In genomic region chr2:195105581-195105980, GRCh38 we compare ENCODE assay signal across 17 cellular contexts.
A peak's percentile ranks its signal among the peaks of the same experiment; 100 is the strongest.
DNase-seq lines count a peak whose midpoint lies in the region; ATAC-seq, FAIRE-seq and TF ChIP-seq lines count a peak whose summit lies in the region.
"Had no signal": no experiment of that assay in that cellular context is flagged by ENCODE, and none has a peak within 500 bp of the region (broad histone marks: within the 10 kb centered on the region; RNA-seq: fewer than 3 reads in every experiment).

No MANE protein-coding gene starts in this region.

- H3K9me3 Mint-ChIP-seq in activated T-helper 2 cell treated with anti-CD3 and anti-CD28 coated beads, Interferon-gamma antibody, Interleukin-2, Interleukin-4, amounts not matched to agents 10 μg/mL and 5 μg/mL and 100 μg/mL, durations not matched to agents 14 hours and 24 hours and 36 hours, result no peaks in the 10 kb centered on the region
- H3K9me3 Mint-ChIP-seq in CD4-positive, alpha-beta T cell, result no peaks in the 10 kb centered on the region
- H3K9me3 Mint-ChIP-seq: CD8-positive, alpha-beta memory T cell had no signal

- H3K4me1 ChIP-seq in RWPE2 (ENCODE audit: insufficient read depth, poor library complexity, severe bottlenecking), result no peaks in the 10 kb centered on the region
- peaks cover 4% of the 10 kb centered on the region for H3K4me1 ChIP-seq in keratinocyte (ENCODE audit: control insufficient read depth, extremely low read depth, insufficient read depth, low read length)

- no peak overlapping the region for H2AFZ ChIP-seq in keratinocyte (ENCODE audit: control insufficient read depth, low read length)

- no peaks in the 10 kb centered on the region for H3K27me3 Mint-ChIP-seq in activated T-helper 2 cell treated with anti-CD3 and anti-CD28 coated beads, Interferon-gamma antibody, Interleukin-2, Interleukin-4, amounts not matched to agents 10 μg/mL and 5 μg/mL and 100 μg/mL, durations not matched to agents 14 hours and 24 hours and 36 hours (ENCODE audit: low read depth)
- H3K27me3 Mint-ChIP-seq in CD4-positive, alpha-beta T cell, result no peaks in the 10 kb centered on the region
- H3K27me3 Mint-ChIP-seq: B cell had no signal

- peak; percentile 64 for ATAC-seq in RWPE2 (ENCODE audit: low read depth)
- no peak for ATAC-seq in CD4-positive, alpha-beta T cell (ENCODE audit: poor library complexity)
- ATAC-seq: GM12878 had no signal

- no peak overlapping the region for H3K4me3 ChIP-seq in RWPE2 (ENCODE audit: severe bottlenecking)
- no peak overlapping the region for H3K4me3 ChIP-seq in bronchial epithelial cell (ENCODE audit: low read depth, low read length)
- H3K4me3 ChIP-seq in keratinocyte (ENCODE audit: control insufficient read depth in 2 of 3, extremely low read depth in 1 of 3, insufficient read depth in 2 of 3, low read depth in 1 of 3, low read length in 3 of 3), result no peak overlapping the region
- H3K4me3 ChIP-seq: BLaER1 treated with 17β-estradiol and CSF1 and Interleukin-3, amounts not matched to agents 10 nM and 100 nM; GM12878 had no signal

- no peak overlapping the region for H3K4me2 ChIP-seq in keratinocyte (ENCODE audit: control insufficient read depth, extremely low read depth, insufficient read depth, low read depth, low read length)
- H3K4me2 ChIP-seq: BLaER1 treated with 17β-estradiol and CSF1 and Interleukin-3, amounts not matched to agents 10 nM and 100 nM had no signal

- FAIRE-seq in bronchial epithelial cell (lab: Jason Lieb, UNC) (no peak), keratinocyte (lab: Jason Lieb, UNC) (no peak)
- FAIRE-seq: GM12878, H1 had no signal

- H3K9me3 ChIP-seq in RWPE2 (ENCODE audit: severe bottlenecking), result peaks cover 2% of the 10 kb centered on the region
- no peaks in the 10 kb centered on the region for H3K9me3 ChIP-seq in keratinocyte (ENCODE audit: control insufficient read depth, low read depth, low read length)
- H3K9me3 ChIP-seq in CD4-positive, alpha-beta T cell (ENCODE audit: control insufficient read depth, low read length), result no peaks in the 10 kb centered on the region

- H3K4me3 Mint-ChIP-seq in activated T-helper 2 cell treated with anti-CD3 and anti-CD28 coated beads, Interferon-gamma antibody, Interleukin-2, Interleukin-4, amounts not matched to agents 10 μg/mL and 5 μg/mL and 100 μg/mL, durations not matched to agents 14 hours and 24 hours and 36 hours (ENCODE audit: low read depth), result no peak overlapping the region
- no peak overlapping the region for H3K4me3 Mint-ChIP-seq in CD4-positive, alpha-beta T cell
- H3K4me3 Mint-ChIP-seq: B cell; CD8-positive, alpha-beta memory T cell; H9 had no signal

- H3K36me3 Mint-ChIP-seq in activated T-helper 2 cell treated with anti-CD3 and anti-CD28 coated beads, Interferon-gamma antibody, Interleukin-2, Interleukin-4, amounts not matched to agents 10 μg/mL and 5 μg/mL and 100 μg/mL, durations not matched to agents 14 hours and 24 hours and 36 hours (ENCODE audit: low read depth), result no peaks in the 10 kb centered on the region
- no peaks in the 10 kb centered on the region for H3K36me3 Mint-ChIP-seq in CD4-positive, alpha-beta T cell (ENCODE audit: low read depth)
- H3K36me3 Mint-ChIP-seq: CD8-positive, alpha-beta memory T cell had no signal

- H3K9ac ChIP-seq in keratinocyte (ENCODE audit: control insufficient read depth, extremely low read depth, insufficient read depth, low read length), result no peak overlapping the region
- H3K9ac ChIP-seq: BLaER1 treated with 17β-estradiol and CSF1 and Interleukin-3, amounts not matched to agents 10 nM and 100 nM had no signal

- no peaks in the 10 kb centered on the region for H4K20me1 ChIP-seq in keratinocyte (ENCODE audit: control insufficient read depth, extremely low read depth, insufficient read depth, low read length)
- H4K20me1 ChIP-seq: BLaER1 treated with 17β-estradiol and CSF1 and Interleukin-3, amounts not matched to agents 10 nM and 100 nM had no signal

- H3K36me3 ChIP-seq in RWPE2 (ENCODE audit: low read depth), result no peaks in the 10 kb centered on the region
- no peaks in the 10 kb centered on the region for H3K36me3 ChIP-seq in bronchial epithelial cell (ENCODE audit: control insufficient read depth, insufficient read depth, low read length)
- H3K36me3 ChIP-seq in keratinocyte (ENCODE audit: control insufficient read depth in 2 of 2, extremely low read depth in 1 of 2, insufficient read depth in 2 of 2, low read length in 2 of 2), result no peaks in the 10 kb centered on the region
- H3K36me3 ChIP-seq: BLaER1 treated with 17β-estradiol and CSF1 and Interleukin-3, amounts not matched to agents 10 nM and 100 nM had no signal

- dilution Hi-C loops in keratinocyte (cut with MboI; ENCODE audit: extremely low pct_ligation_motif_present, low sequenced_read_pairs), result no loop called here

- H3K27ac Mint-ChIP-seq in activated T-helper 2 cell treated with anti-CD3 and anti-CD28 coated beads, Interferon-gamma antibody, Interleukin-2, Interleukin-4, amounts not matched to agents 10 μg/mL and 5 μg/mL and 100 μg/mL, durations not matched to agents 14 hours and 24 hours and 36 hours, result no peak overlapping the region
- H3K27ac Mint-ChIP-seq in CD4-positive, alpha-beta T cell, result no peak overlapping the region
- H3K27ac Mint-ChIP-seq: B cell; CD8-positive, alpha-beta memory T cell; H9 had no signal

- POLR2A ChIA-PET in CD4-positive, alpha-beta T cell (lab: Charles Lee), result no interaction called here

- no peaks in the 10 kb centered on the region for H3K9me1 ChIP-seq in keratinocyte (ENCODE audit: control insufficient read depth, extremely low read depth, insufficient read depth, low read length)

- CTCF ChIA-PET in CD4-positive, alpha-beta T cell (lab: Charles Lee), result no interaction called here

- DNase-seq in RWPE2 (ENCODE audit: low spot score), result no peak
- peak; percentile 65 for DNase-seq in bronchial epithelial cell (ENCODE audit: low read depth)
- DNase-seq in keratinocyte (ENCODE audit: low read depth, low spot score), result peak; percentile 54
- no peak for DNase-seq in NCI-H1436 treated with DMSO at 0.1 percent for 48 hours (lab: John Stamatoyannopoulos, UW)
- DNase-seq in activated T-helper 2 cell treated with anti-CD3 and anti-CD28 coated beads, Interferon-gamma antibody, Interleukin-2, Interleukin-4, amounts not matched to agents 10 μg/mL and 5 μg/mL and 100 μg/mL, durations not matched to agents 14 hours and 24 hours and 36 hours (ENCODE audit: low spot score), result no peak
- DNase-seq in CD4-positive, alpha-beta T cell, result no peak
- DNase-seq: CD8-positive, alpha-beta memory T cell; COR-L47; DMS 273 treated with DMSO at 0.1 percent for 48 hours; DMS53; DND-41; EL; H9 had no signal

- TF ChIP-seq CTCF in RWPE2 (IDR thresholded peaks at IDR 0.05; ENCODE audit: poor library complexity, severe bottlenecking) (no peak), bronchial epithelial cell (IDR thresholded peaks at IDR 0.05; ENCODE audit: insufficient read depth, low read length, severe bottlenecking) (no peak), keratinocyte (optimal IDR thresholded peaks at IDR 0.05 in 1 of 3, IDR thresholded peaks at IDR 0.05 in 1 of 3, conservative IDR thresholded peaks at IDR 0.05 in 1 of 3; ENCODE audit: extremely low read depth in 1 of 3, insufficient read depth in 2 of 3, low read length in 3 of 3) (no peak)
- no peak for TF ChIP-seq CTCF in CD4-positive, alpha-beta T cell (IDR thresholded peaks at IDR 0.05)

- no peaks in the 10 kb centered on the region for H3K4me1 Mint-ChIP-seq in activated T-helper 2 cell treated with anti-CD3 and anti-CD28 coated beads, Interferon-gamma antibody, Interleukin-2, Interleukin-4, amounts not matched to agents 10 μg/mL and 5 μg/mL and 100 μg/mL, durations not matched to agents 14 hours and 24 hours and 36 hours (ENCODE audit: low read depth)
- H3K4me1 Mint-ChIP-seq in CD4-positive, alpha-beta T cell (ENCODE audit: low read depth), result no peaks in the 10 kb centered on the region
- H3K4me1 Mint-ChIP-seq: B cell; CD8-positive, alpha-beta memory T cell; H9 had no signal

- H3K79me2 ChIP-seq in keratinocyte (ENCODE audit: control insufficient read depth, insufficient read depth, low read length), result no peaks in the 10 kb centered on the region

- H3K27ac ChIP-seq in RWPE2 (ENCODE audit: poor library complexity, severe bottlenecking) (no peak overlapping the region), keratinocyte (ENCODE audit: control insufficient read depth, insufficient read depth, low read length) (no peak overlapping the region)
- H3K27ac ChIP-seq in CD4-positive, alpha-beta T cell (ENCODE audit: low read depth, low read length), result no peak overlapping the region
- H3K27ac ChIP-seq: BLaER1 treated with 17β-estradiol and CSF1 and Interleukin-3, amounts not matched to agents 10 nM and 100 nM had no signal

- intact Hi-C loops in activated T-helper 2 cell treated with anti-CD3 and anti-CD28 coated beads, Interferon-gamma antibody, Interleukin-2, Interleukin-4, amounts not matched to agents 10 μg/mL and 5 μg/mL and 100 μg/mL, durations not matched to agents 14 hours and 24 hours and 36 hours (cut with micrococcal nuclease), result no loop called here
- intact Hi-C loops in CD4-positive, alpha-beta T cell (cut with DNase I, micrococcal nuclease), result no loop called here

- H3K27me3 ChIP-seq in RWPE2 (ENCODE audit: insufficient read depth, poor library complexity, severe bottlenecking) (no peaks in the 10 kb centered on the region), bronchial epithelial cell (ENCODE audit: control insufficient read depth, insufficient read depth, low read length) (no peaks in the 10 kb centered on the region), keratinocyte (ENCODE audit: control insufficient read depth, extremely low read depth, insufficient read depth, low read length) (no peaks in the 10 kb centered on the region)
- no peaks in the 10 kb centered on the region for H3K27me3 ChIP-seq in CD4-positive, alpha-beta T cell (ENCODE audit: control insufficient read depth, insufficient read depth, low read length)
- H3K27me3 ChIP-seq: BLaER1 treated with 17β-estradiol and CSF1 and Interleukin-3, amounts not matched to agents 10 nM and 100 nM had no signal

Comparison
In these comparisons a context has a peak if more than half of its experiments do, and no peak if none do; other contexts are left out.
1. DNase-seq: peak in bronchial epithelial cell (single experiment) and keratinocyte (single experiment); none in RWPE2 (single experiment), NCI-H1436 treated with DMSO at 0.1 percent for 48 hours (single experiment), activated T-helper 2 cell treated with anti-CD3 and anti-CD28 coated beads, Interferon-gamma antibody, Interleukin-2, Interleukin-4, amounts not matched to agents 10 μg/mL and 5 μg/mL and 100 μg/mL, durations not matched to agents 14 hours and 24 hours and 36 hours (single experiment) and CD4-positive, alpha-beta T cell (0 of 10).